ENCODE assay signal across 24 cellular contexts in the genomic region with DNA sequence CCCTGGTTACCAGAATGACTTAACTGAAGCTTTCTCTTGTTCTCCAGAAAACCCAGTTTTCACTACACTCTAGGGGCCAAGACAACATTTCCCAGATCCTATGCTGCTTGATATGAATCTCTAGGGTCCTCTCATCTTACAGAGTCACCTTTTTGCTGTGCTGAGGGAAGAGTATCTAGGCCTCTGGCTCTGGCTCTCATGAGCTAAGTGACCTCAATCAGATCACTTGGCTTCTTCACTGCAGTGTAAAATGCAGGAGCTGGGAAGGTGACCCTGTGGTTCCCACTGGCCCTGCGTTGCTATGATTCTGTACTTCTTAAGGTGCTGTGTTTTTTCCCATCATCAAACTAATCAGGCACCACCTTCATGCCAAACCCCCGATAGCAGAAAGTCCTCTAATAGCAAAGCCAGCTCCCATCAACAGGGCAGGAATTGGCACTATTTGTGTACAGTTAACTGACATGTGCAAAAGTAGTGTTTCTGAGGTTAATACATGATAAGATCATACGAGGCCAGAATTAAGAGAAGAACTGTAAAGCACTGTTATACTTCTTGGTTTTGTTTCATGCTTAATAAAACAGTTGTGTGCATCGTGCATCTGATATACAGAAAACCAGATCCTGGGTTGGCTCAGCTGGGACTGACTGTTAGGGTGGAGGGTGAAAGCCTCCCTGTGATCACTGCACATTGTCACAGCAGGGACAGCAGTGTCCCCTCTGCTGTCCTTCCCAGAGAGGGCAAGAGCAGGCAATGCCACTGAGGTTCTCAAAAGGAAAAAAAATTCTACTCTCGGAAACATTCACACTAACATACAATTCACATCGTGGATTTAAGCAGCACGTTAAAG. TPM values are rescaled to one million over a fixed set of nuclear protein-coding genes. Genes with fewer than 3 reads are reported as not detected.
"Had no signal": no experiment of that assay in that cellular context is flagged by ENCODE, and none has a peak within 500 bp of the region (broad histone marks: within the 10 kb centered on the region; RNA-seq: fewer than 3 reads in every experiment).

No MANE protein-coding gene starts in this region.

- H3K9me3 ChIP-seq: body of pancreas, stomach, vagina had no signal

- H3K27me3 ChIP-seq: body of pancreas, stomach, vagina had no signal

- H3K36me3 ChIP-seq: stomach, vagina had no signal

- H3K4me2 ChIP-seq: smooth muscle cell had no signal

- ATAC-seq: activated CD8-positive, alpha-beta memory T cell treated with anti-CD3 and anti-CD28 coated beads, Interleukin-2, amount 10 ng/mL, durations not matched to agents 7 days and 5 days; activated CD8-positive, alpha-beta T cell treated with anti-CD3 and anti-CD28 coated beads for 36 hours; activated naive CD8-positive, alpha-beta T cell treated with anti-CD3 and anti-CD28 coated beads, Interleukin-2, amount 50 U/mL, for 24 hours; body of pancreas; natural killer cell treated with Interleukin-12 subunit alpha and Interleukin-12 subunit beta and Interleukin-15 and Interleukin-18, amount 100 ng/mL, for 72 hours; sciatic nerve; stimulated activated memory B cell treated with anti-CD40 and anti-IgM and Interleukin-4, amounts not matched to agents 10 μg/mL and 1 μg/mL and 100 μg/mL, for 72 hours had no signal

- H3K27ac ChIP-seq: body of pancreas, stomach, vagina, VCaP had no signal

- H3K4me3 ChIP-seq: body of pancreas, smooth muscle cell, stomach, vagina had no signal

- DNase-seq: activated CD4-positive, alpha-beta T cell treated with anti-CD3 and anti-CD28 coated beads, Interleukin-2, amount 10 ng/mL, durations not matched to agents 7 days and 5 days; activated CD4-positive, CD25-positive, alpha-beta regulatory T cell treated with anti-CD3 and anti-CD28 coated beads, Interleukin-2, amount 50 U/mL, for 72 hours; activated CD8-positive, alpha-beta memory T cell treated with anti-CD3 and anti-CD28 coated beads, Interleukin-2, amount 10 ng/mL, durations not matched to agents 7 days and 5 days; activated CD8-positive, alpha-beta T cell treated with anti-CD3 and anti-CD28 coated beads for 36 hours; activated gamma-delta T cell; activated naive CD4-positive, alpha-beta T cell treated with anti-CD3 and anti-CD28 coated beads, Interleukin-2, amount 50 U/mL, for 16 hours; activated naive CD8-positive, alpha-beta T cell treated with anti-CD3 and anti-CD28 coated beads, Interleukin-2, amount 50 U/mL, for 24 hours; activated T-cell treated with anti-CD3 and anti-CD28 coated beads for 4 hours; body of pancreas; caudate nucleus; effector CD4-positive, alpha-beta T cell; erythroblast; foreskin fibroblast; hypothalamus; occipital lobe; stimulated activated CD4-positive, alpha-beta T cell treated with anti-CD3 and anti-CD28 coated beads, Interleukin-15, amount 100 ng/mL, for 24 hours; stomach; trophoblast cell had no signal

RNA-seq across cellular contexts. Expression of a gene that starts 46.7 kb away (rescaled TPM):
- total RNA-seq: activated CD4-positive, alpha-beta T cell treated with anti-CD3 and anti-CD28 coated beads, Interleukin-2, amount 10 ng/mL, durations not matched to agents 7 days and 5 days; activated CD8-positive, alpha-beta memory T cell treated with anti-CD3 and anti-CD28 coated beads, Interleukin-2, amount 10 ng/mL, durations not matched to agents 7 days and 5 days had no signal
